In the genomic region with DNA sequence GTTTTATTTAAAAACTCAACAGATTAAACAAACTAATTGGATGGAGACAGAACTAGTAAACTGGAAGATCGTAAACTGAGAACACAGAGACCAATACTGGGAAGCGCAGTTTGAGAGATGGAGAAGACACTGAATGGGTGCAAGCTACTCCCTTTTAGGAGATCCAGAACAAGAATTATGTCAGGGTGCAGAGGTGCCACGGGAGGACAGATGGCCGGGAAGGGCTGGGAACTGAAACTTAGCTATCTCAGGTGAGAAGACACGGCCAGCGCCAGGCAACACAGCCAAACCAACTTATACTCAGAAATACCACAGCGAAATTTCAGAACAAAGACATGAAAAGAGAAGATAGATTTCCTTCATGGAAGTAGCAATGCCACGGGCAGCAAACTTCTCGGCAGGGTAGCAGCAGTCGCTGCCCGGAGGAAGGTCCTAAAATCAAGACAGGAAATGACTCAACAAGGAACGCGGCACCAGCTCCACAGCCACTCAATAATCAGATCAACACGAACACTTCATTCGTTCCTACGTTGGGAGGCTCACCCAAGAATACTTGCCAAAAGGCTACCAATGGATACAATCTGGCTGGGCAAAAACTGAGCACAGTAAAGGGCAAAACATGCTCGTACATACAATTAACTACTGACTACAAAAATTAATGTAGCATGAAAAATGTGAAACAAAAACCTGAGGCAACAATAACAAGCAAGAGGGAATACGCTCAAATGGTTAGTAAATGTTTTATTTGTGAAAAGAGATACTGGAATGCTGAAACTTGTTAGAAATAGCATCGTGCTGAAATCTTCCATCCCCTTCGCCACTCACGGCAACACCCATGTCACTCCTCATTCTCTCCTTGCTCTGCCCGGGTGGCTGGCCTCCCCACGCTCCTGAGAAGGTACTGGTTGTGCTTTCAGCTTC, we compare ENCODE assay signal across 8 cellular contexts. TPM values are rescaled to one million over a fixed set of nuclear protein-coding genes. Genes with fewer than 3 reads are reported as not detected.
DNase-seq lines count a peak whose midpoint lies in the region; ATAC-seq and TF ChIP-seq lines count a peak whose summit lies in the region.

No MANE protein-coding gene starts in this region.

- H3K4me1 Mint-ChIP-seq in natural killer cell treated with Interleukin-12 subunit alpha and Interleukin-12 subunit beta and Interleukin-15 and Interleukin-18, amount 100 ng/mL, for 72 hours (ENCODE audit: low read depth in 2 of 2) = peaks cover 45 to 69% of the 10 kb centered on the region in 2 donors

- 54 to 61% methylated on average over 23 of the region's 23 CpGs for WGBS in lower leg skin, 2 donors

- intact Hi-C loops in left cardiac atrium (cut with DNase I) (no loop called here), left ventricle myocardium superior (cut with micrococcal nuclease) (no loop called here), lower leg skin (cut with DNase I; ENCODE audit: low total_unique reads) (no loop called here)

- H3K4me1 ChIP-seq in Peyer's patch = peaks cover 3 to 28% (median 7%) of the 10 kb centered on the region in 4 donors

- no peaks in the 10 kb centered on the region for H3K27me3 ChIP-seq in Peyer's patch

- no peaks in the 10 kb centered on the region for H3K27me3 Mint-ChIP-seq in natural killer cell treated with Interleukin-12 subunit alpha and Interleukin-12 subunit beta and Interleukin-15 and Interleukin-18, amount 100 ng/mL, for 72 hours

- no peak for TF ChIP-seq CTCF in Peyer's patch (IDR thresholded peaks at IDR 0.05)
- TF ChIP-seq CTCF in choroid plexus epithelial cell (conservative IDR thresholded peaks at IDR 0.05; ENCODE audit: low read depth, low read length) = no peak
- no peak for TF ChIP-seq CTCF in lower leg skin (IDR thresholded peaks at IDR 0.05)

- peaks cover 11% of the 10 kb centered on the region for H3K36me3 Mint-ChIP-seq in natural killer cell treated with Interleukin-12 subunit alpha and Interleukin-12 subunit beta and Interleukin-15 and Interleukin-18, amount 100 ng/mL, for 72 hours

- H3K36me3 ChIP-seq in Peyer's patch = no peaks in the 10 kb centered on the region

- H3K4me3 ChIP-seq in Peyer's patch = peak overlapping the region; percentile 3 to 92 (median 49)
- peak overlapping the region; percentile 93 for H3K4me3 ChIP-seq in choroid plexus epithelial cell (ENCODE audit: low read depth, low read length)
- H3K4me3 ChIP-seq in lower leg skin (ENCODE audit: low read depth, poor library complexity, severe bottlenecking) = no peak overlapping the region

- peak overlapping the region in 3 of 4 donors; percentile 12 to 67 (median 17) for H3K27ac ChIP-seq in Peyer's patch

- H3K4me3 Mint-ChIP-seq in natural killer cell treated with Interleukin-12 subunit alpha and Interleukin-12 subunit beta and Interleukin-15 and Interleukin-18, amount 100 ng/mL, for 72 hours = peak overlapping the region; percentile 97

- ATAC-seq in left cardiac atrium = no peak
- ATAC-seq in left ventricle myocardium superior = no peak
- ATAC-seq in natural killer cell treated with Interleukin-12 subunit alpha and Interleukin-12 subunit beta and Interleukin-15 and Interleukin-18, amount 100 ng/mL, for 72 hours = no peak

- no peaks in the 10 kb centered on the region for H3K9me3 ChIP-seq in Peyer's patch

- DNase-seq in left cardiac atrium (peak; percentile 54), left ventricle myocardium superior (no peak), Peyer's patch (peak in 1 of 3 donors; percentile 58), choroid plexus epithelial cell (ENCODE audit: low read depth) (peak; percentile 54), NCI-H1436 (lab: John Stamatoyannopoulos, UW) (no peak), dedifferentiated amniotic fluid mesenchymal stem cell (ENCODE audit: extremely low spot score) (no peak), lower leg skin (ENCODE audit: low spot score in 2 of 2) (no peak)
- DNase-seq in natural killer cell treated with Interleukin-12 subunit alpha and Interleukin-12 subunit beta and Interleukin-15 and Interleukin-18, amount 100 ng/mL, for 72 hours (ENCODE audit: low spot score) = no peak

- peak overlapping the region; percentile 84 to 88 for H3K27ac Mint-ChIP-seq in natural killer cell treated with Interleukin-12 subunit alpha and Interleukin-12 subunit beta and Interleukin-15 and Interleukin-18, amount 100 ng/mL, for 72 hours

- H3K9me3 Mint-ChIP-seq in natural killer cell treated with Interleukin-12 subunit alpha and Interleukin-12 subunit beta and Interleukin-15 and Interleukin-18, amount 100 ng/mL, for 72 hours = no peaks in the 10 kb centered on the region

- no peak for TF ChIP-seq POLR2A in Peyer's patch (IDR thresholded peaks at IDR 0.05)
- no peak for TF ChIP-seq POLR2A in lower leg skin (IDR thresholded peaks at IDR 0.05)

RNA-seq across cellular contexts. Expression of a gene that starts 2.2 kb away (rescaled TPM):
- total RNA-seq in left cardiac atrium = 1 to 10 TPM; 3.7 to 4.4 TPM
- 3.2 TPM for total RNA-seq in left ventricle myocardium superior
- total RNA-seq in Peyer's patch = 10 to 100 TPM in 3 of 4 donors, 1 to 10 TPM in 1; 5.1 to 22.3 (median 18.5) TPM
- total RNA-seq in natural killer cell treated with Interleukin-12 subunit alpha and Interleukin-12 subunit beta and Interleukin-15 and Interleukin-18, amount 100 ng/mL, for 72 hours = 1 to 10 TPM; 6.5 to 8.5 TPM
- total RNA-seq in lower leg skin = 10 to 100 TPM in 1 of 4 donors, 1 to 10 TPM in 3; 3.1 to 11.3 (median 8.5) TPM

RNA-seq across cellular contexts. Expression of a gene that starts 22.1 kb away (rescaled TPM):
- 1 to 10 TPM; 6.1 to 6.6 TPM for total RNA-seq in left cardiac atrium
- 4.9 TPM for total RNA-seq in left ventricle myocardium superior
- total RNA-seq in Peyer's patch = 10 to 100 TPM in 1 of 4 donors, 1 to 10 TPM in 2, under 1 TPM in 1; 0.35 to 23.9 (median 4.4) TPM
- 10 to 100 TPM; 29.2 to 34.6 TPM for total RNA-seq in natural killer cell treated with Interleukin-12 subunit alpha and Interleukin-12 subunit beta and Interleukin-15 and Interleukin-18, amount 100 ng/mL, for 72 hours
- 1 to 10 TPM; 4.8 to 6.4 (median 5.7) TPM for total RNA-seq in lower leg skin

Comparison
In these comparisons a context has a peak if more than half of its experiments do, and no peak if none do; other contexts are left out.
1. DNase-seq: peak in left cardiac atrium (single experiment) and choroid plexus epithelial cell (single experiment); none in left ventricle myocardium superior (single experiment), natural killer cell treated with Interleukin-12 subunit alpha and Interleukin-12 subunit beta and Interleukin-15 and Interleukin-18, amount 100 ng/mL, for 72 hours (single experiment), NCI-H1436 (single experiment), dedifferentiated amniotic fluid mesenchymal stem cell (single experiment) and lower leg skin (0 of 2).